21 cellular contexts compared by ENCODE assay signal in the genomic region with DNA sequence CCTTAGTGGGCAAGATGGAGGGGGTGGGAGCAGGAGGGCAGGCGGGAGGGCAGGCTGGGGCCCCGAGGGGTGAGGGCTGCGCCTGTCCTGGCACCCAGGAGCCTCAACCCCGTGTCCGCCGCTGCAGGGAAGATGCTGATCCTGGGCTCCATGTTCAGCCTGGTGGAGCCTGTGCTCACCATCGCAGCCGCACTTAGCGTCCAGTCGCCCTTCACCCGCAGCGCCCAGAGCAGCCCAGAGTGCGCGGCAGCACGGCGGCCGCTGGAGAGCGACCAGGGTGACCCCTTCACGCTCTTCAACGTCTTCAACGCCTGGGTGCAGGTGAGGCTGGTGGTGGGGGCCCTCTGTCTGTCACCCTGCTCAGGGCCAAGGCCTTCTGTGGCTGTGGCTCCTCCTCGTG. TPM values are rescaled to one million over a fixed set of nuclear protein-coding genes. Genes with fewer than 3 reads are reported as not detected.
A peak's percentile ranks its signal among the peaks of the same experiment; 100 is the strongest.
DNase-seq lines count a peak whose midpoint lies in the region; ATAC-seq, FAIRE-seq and TF ChIP-seq lines count a peak whose summit lies in the region.
"Had no signal": no experiment of that assay in that cellular context is flagged by ENCODE, and none has a peak within 500 bp of the region (broad histone marks: within the 10 kb centered on the region; RNA-seq: fewer than 3 reads in every experiment).

No MANE protein-coding gene starts in this region.

- no peak for TF ChIP-seq POLR2A in K562 (conservative IDR thresholded peaks at IDR 0.05)

- H3K4me1 ChIP-seq in K562 (replicated peaks in 1 of 2; ENCODE audit: control insufficient read depth in 2 of 2, insufficient read depth in 2 of 2, low read length in 2 of 2) = peaks cover 0 to 18% of the 10 kb centered on the region in 2 experiments; a peak in 2 of 5 replicates
- H3K4me1 ChIP-seq in osteoblast (ENCODE audit: insufficient read depth, low read length) = peaks cover 9% of the 10 kb centered on the region
- H3K4me1 ChIP-seq: HAP-1 had no signal

- TF ChIP-seq CTCF in K562 (IDR thresholded peaks at IDR 0.05 in 2 of 3, conservative IDR thresholded peaks at IDR 0.05 in 1 of 3; ENCODE audit: insufficient read depth in 2 of 3, low read depth in 1 of 3, low read length in 3 of 3) (no peak), osteoblast (IDR thresholded peaks at IDR 0.05; ENCODE audit: extremely low read depth, low read depth, low read length) (no peak)

- in situ Hi-C loops in K562 (cut with MboI) = no loop called here

- H3K4me2 ChIP-seq in K562 (ENCODE audit: insufficient read depth, low read length) (no peak overlapping the region), osteoblast (ENCODE audit: insufficient read depth, low read length) (no peak overlapping the region)
- H3K4me2 ChIP-seq: GM23338 had no signal

- peaks cover 3% of the 10 kb centered on the region for H3K9me1 ChIP-seq in K562 (ENCODE audit: control insufficient read depth, insufficient read depth, low read length)

- no peak for TF ChIP-seq EP300 in K562 (IDR thresholded peaks at IDR 0.05; ENCODE audit: low read length)

- 91% methylated on average over 17 of the region's 22 CpGs for WGBS in K562 (ENCODE audit: insufficient coverage, low coverage, missing lambda C conversion rate)

- H3K79me2 ChIP-seq in K562 (ENCODE audit: control insufficient read depth, insufficient read depth, low read length) (no peaks in the 10 kb centered on the region), osteoblast (ENCODE audit: insufficient read depth, low read length) (peaks cover 2% of the 10 kb centered on the region)

- DNase-seq in H7 (peak; percentile 32), K562 (ENCODE audit: extremely low read depth in 1 of 4, low spot score in 3 of 4) (no peak), osteoblast (ENCODE audit: insufficient read length, low spot score, missing footprints) (peak; percentile 57), NCI-H2029 (lab: John Stamatoyannopoulos, UW) (no peak)
- DNase-seq: C1 segment of cervical spinal cord; CD4-positive, alpha-beta memory T cell; COR-L47; DMS 273 treated with DMSO at 0.1 percent for 48 hours; DMS53; DND-41; HFFc6 had no signal

- ATAC-seq in K562 = no peak
- ATAC-seq in HG02588 (IDR thresholded peaks at IDR 0.05; ENCODE audit: unreplicated experiment) = no peak
- ATAC-seq in GM19351 (IDR thresholded peaks at IDR 0.05; ENCODE audit: unreplicated experiment) = no peak
- ATAC-seq: GM23338 had no signal

- intact Hi-C loops in K562 (cut with micrococcal nuclease) = no loop called here

- H3K27ac ChIP-seq in K562 (ENCODE audit: extremely low read depth, low read depth, low read length) = no peak overlapping the region
- no peak overlapping the region for H3K27ac ChIP-seq in osteoblast (ENCODE audit: low read depth, low read length)

- H3K4me3 ChIP-seq in H7 (ENCODE audit: insufficient read depth, low read depth, low read length) = no peak overlapping the region
- no peak overlapping the region for H3K4me3 ChIP-seq in K562
- no peak overlapping the region for H3K4me3 ChIP-seq in osteoblast (ENCODE audit: insufficient read depth, low read length)
- H3K4me3 ChIP-seq: GM23338, HAP-1 had no signal

- H3K27me3 ChIP-seq in H7 (ENCODE audit: control insufficient read depth, insufficient read depth, low read length) (no peaks in the 10 kb centered on the region), K562 (ENCODE audit: control insufficient read depth in 2 of 2, insufficient read depth in 2 of 2, low read length in 2 of 2) (no peaks in the 10 kb centered on the region), osteoblast (ENCODE audit: insufficient read depth, low read length) (no peaks in the 10 kb centered on the region)

- POLR2A ChIA-PET in K562 (lab: Yijun Ruan, JAX) = no interaction called here

- BruUV-seq in K562 (replicated peaks; lab: Mats Ljungman, UMichigan) = no TSS peak

- no peak overlapping the region for H2AFZ ChIP-seq in K562 (ENCODE audit: low read depth, low read length)
- no peak overlapping the region for H2AFZ ChIP-seq in osteoblast (ENCODE audit: low read length)
- H2AFZ ChIP-seq: GM23338 had no signal

- H3K9me3 ChIP-seq in K562 (replicated peaks; ENCODE audit: control insufficient read depth, insufficient read depth, low read depth, low read length) (no peaks in the 10 kb centered on the region), osteoblast (ENCODE audit: low read depth, low read length) (no peaks in the 10 kb centered on the region)
- H3K9me3 ChIP-seq: HAP-1 had no signal

- H3K9ac ChIP-seq in K562 (ENCODE audit: insufficient read depth in 1 of 2, low read depth in 2 of 2, low read length in 2 of 2) = no peak overlapping the region

- H4K20me1 ChIP-seq in K562 (replicated peaks; ENCODE audit: control insufficient read depth, insufficient read depth, low read length) (no peaks in the 10 kb centered on the region), osteoblast (ENCODE audit: insufficient read depth, low read length) (peaks cover 6% of the 10 kb centered on the region)

- CTCF ChIA-PET in K562 (lab: Yijun Ruan, JAX; ENCODE audit: low intra/inter-chr PET ratio) = no interaction called here

- TF ChIP-seq RAD21 in K562 (CRISPR knock-in tag; conservative IDR thresholded peaks at IDR 0.05 in 1 of 2, IDR thresholded peaks at IDR 0.05 in 1 of 2) = no peak

- FAIRE-seq in K562 (lab: Jason Lieb, UNC) = no peak
- FAIRE-seq: G401.6, GM12892, GM19239 had no signal

- H3K36me3 ChIP-seq in H7 (replicated peaks; ENCODE audit: control insufficient read depth, insufficient read depth, low read length) (peaks cover 57% of the 10 kb centered on the region), K562 (ENCODE audit: control insufficient read depth, insufficient read depth, low read length) (peaks cover 88% of the 10 kb centered on the region; the same call in 2 of the 3 replicates), osteoblast (ENCODE audit: insufficient read depth, low read length) (peaks cover 48% of the 10 kb centered on the region)

RNA-seq across cellular contexts. Expression of a gene that starts 23.5 kb away (rescaled TPM):
- 34.6 and 40.0 TPM in 2 replicates for total RNA-seq in H7 (2014; rRNA removed; shearing (Covaris generic))
- total RNA-seq in K562 (2011; cell fraction: chromatin; rRNA removed; ENCODE audit: low replicate concordance) = 53.0 and 146 TPM in 2 replicates
- 97.4 and 98.7 TPM in 2 replicates for total RNA-seq in K562 (2011; cell fraction: nucleolus; rRNA removed)
- 51.2 and 61.0 TPM in 2 replicates for total RNA-seq in K562 (2011; cell fraction: nucleoplasm; rRNA removed)
- total RNA-seq in K562 (2014; rRNA removed) = 32.9 and 39.8 TPM in 2 replicates
- 8.7 and 10.8 TPM in 2 replicates for total RNA-seq in K562 (2014; rRNA removed; fragmentation: Illumina TruSeq; extraction: Trizol)
- total RNA-seq in K562 (2015; rRNA removed; fragmentation: Illumina TruSeq; extraction: Trizol) = 15.0 and 15.9 TPM in 2 replicates
- 42.0 and 42.6 TPM in 2 replicates for total RNA-seq in K562 (2021)
- 9.6 and 13.9 TPM in 2 replicates for polyA plus RNA-seq in K562 (2011; rRNA removed)
- polyA plus RNA-seq in K562 (2011; cell fraction: cytosol; rRNA removed) = 8.9 and 22.2 TPM in 2 replicates
- 76.0 and 111 TPM in 2 replicates for polyA plus RNA-seq in K562 (2011; cell fraction: nucleus; rRNA removed)
- 22.3 and 23.7 TPM in 2 replicates for polyA plus RNA-seq in K562 (2012)
- polyA plus RNA-seq in K562 (2014; fragmentation: Illumina TruSeq; extraction: Trizol) = 16.1 and 24.9 TPM in 2 replicates
- polyA plus RNA-seq in K562 (2014; fragmentation: Nextera tagmentation; extraction: Ambion mirVana) = under 1 TPM; 0.36 to 0.41 TPM
- polyA plus RNA-seq in K562 (2014; rRNA removed) = 29.1 and 30.1 TPM in 2 replicates
- polyA minus RNA-seq in K562 (2011; rRNA and poly(A)+ RNA removed) = 7.0 and 11.3 TPM in 2 replicates
- 16.7 and 17.6 TPM in 2 replicates for polyA minus RNA-seq in K562 (2011; cell fraction: cytosol; rRNA and poly(A)+ RNA removed)
- polyA minus RNA-seq in K562 (2011; cell fraction: nucleus; rRNA and poly(A)+ RNA removed) = 30.8 and 33.1 TPM in 2 replicates
- 10.9 and 12.7 TPM in 2 replicates for total RNA-seq in osteoblast

RNA-seq across cellular contexts. Expression of a gene that starts 40.6 kb away (rescaled TPM):
- total RNA-seq in H7 (2014; rRNA removed; shearing (Covaris generic)) = 0.03 TPM in 1 of 2 replicates, not detected in the other
- 0.77 and 1.6 TPM in 2 replicates for total RNA-seq in K562 (2011; cell fraction: chromatin; rRNA removed; ENCODE audit: low replicate concordance)
- 1.2 and 1.4 TPM in 2 replicates for total RNA-seq in K562 (2011; cell fraction: nucleolus; rRNA removed)
- total RNA-seq in K562 (2011; cell fraction: nucleoplasm; rRNA removed) = 0.66 and 0.92 TPM in 2 replicates
- 0.78 and 1.1 TPM in 2 replicates for total RNA-seq in K562 (2014; rRNA removed)
- total RNA-seq in K562 (2014; rRNA removed; fragmentation: Illumina TruSeq; extraction: Trizol) = 0.07 and 0.13 TPM in 2 replicates
- total RNA-seq in K562 (2015; rRNA removed; fragmentation: Illumina TruSeq; extraction: Trizol) = 0.04 and 0.15 TPM in 2 replicates
- total RNA-seq in K562 (2021) = 0.51 and 0.63 TPM in 2 replicates
- polyA plus RNA-seq in K562 (2011; rRNA removed) = 0.15 and 0.21 TPM in 2 replicates
- polyA plus RNA-seq in K562 (2011; cell fraction: cytosol; rRNA removed) = 0.12 and 0.69 TPM in 2 replicates
- 0.74 and 1.5 TPM in 2 replicates for polyA plus RNA-seq in K562 (2011; cell fraction: nucleus; rRNA removed)
- polyA plus RNA-seq in K562 (2012) = 0.22 TPM in 2 replicates
- 0.10 and 0.28 TPM in 2 replicates for polyA plus RNA-seq in K562 (2014; fragmentation: Illumina TruSeq; extraction: Trizol)
- polyA plus RNA-seq in K562 (2014; fragmentation: Nextera tagmentation; extraction: Ambion mirVana) = under 1 TPM; 0.01 to 0.13 TPM
- polyA plus RNA-seq in K562 (2014; rRNA removed) = 0.24 and 0.43 TPM in 2 replicates
- polyA minus RNA-seq in K562 (2011; rRNA and poly(A)+ RNA removed) = 0.06 and 0.53 TPM in 2 replicates
- polyA minus RNA-seq in K562 (2011; cell fraction: cytosol; rRNA and poly(A)+ RNA removed) = 0.19 TPM in 1 of 2 replicates, not detected in the other
- 0.33 and 0.40 TPM in 2 replicates for polyA minus RNA-seq in K562 (2011; cell fraction: nucleus; rRNA and poly(A)+ RNA removed)
- total RNA-seq in osteoblast = 2.5 and 3.5 TPM in 2 replicates
- total RNA-seq: A172, A673 had no signal
- polyA plus RNA-seq: BJ, GM23338 had no signal

RNA-seq across cellular contexts. Expression of a gene that starts 46.7 kb away (rescaled TPM):
- 87.0 and 134 TPM in 2 replicates for total RNA-seq in H7 (2014; rRNA removed; shearing (Covaris generic))
- 4.0 and 10.9 TPM in 2 replicates for total RNA-seq in K562 (2011; cell fraction: chromatin; rRNA removed; ENCODE audit: low replicate concordance)
- total RNA-seq in K562 (2011; cell fraction: nucleolus; rRNA removed) = 3.2 and 4.7 TPM in 2 replicates
- total RNA-seq in K562 (2011; cell fraction: nucleoplasm; rRNA removed) = 5.1 and 13.7 TPM in 2 replicates
- total RNA-seq in K562 (2014; rRNA removed) (0.18 and 0.33 TPM in 2 replicates), K562 (2014; rRNA removed; fragmentation: Illumina TruSeq; extraction: Trizol) (0.32 and 0.36 TPM in 2 replicates), K562 (2015; rRNA removed; fragmentation: Illumina TruSeq; extraction: Trizol) (0.11 and 0.19 TPM in 2 replicates), K562 (2021) (0.67 and 0.71 TPM in 2 replicates), osteoblast (8.3 and 19.7 TPM in 2 replicates)
- polyA plus RNA-seq in K562 (2011; rRNA removed) (0.21 and 0.80 TPM in 2 replicates), K562 (2014; fragmentation: Illumina TruSeq; extraction: Trizol) (0.28 and 0.46 TPM in 2 replicates), K562 (2014; fragmentation: Nextera tagmentation; extraction: Ambion mirVana) (under 1 TPM in 1 of 2 experiments, not detected in 1; 0.06 TPM), K562 (2014; rRNA removed) (0.74 and 0.80 TPM in 2 replicates)
- 0.63 and 1.7 TPM in 2 replicates for polyA plus RNA-seq in K562 (2011; cell fraction: cytosol; rRNA removed)
- polyA plus RNA-seq in K562 (2011; cell fraction: nucleus; rRNA removed) = 1.5 and 2.5 TPM in 2 replicates
- 0.57 and 2.9 TPM in 2 replicates for polyA plus RNA-seq in K562 (2012)
- 0.60 and 0.66 TPM in 2 replicates for polyA minus RNA-seq in K562 (2011; rRNA and poly(A)+ RNA removed)
- 1.0 and 1.5 TPM in 2 replicates for polyA minus RNA-seq in K562 (2011; cell fraction: cytosol; rRNA and poly(A)+ RNA removed)
- 0.94 and 2.4 TPM in 2 replicates for polyA minus RNA-seq in K562 (2011; cell fraction: nucleus; rRNA and poly(A)+ RNA removed)

Comparison
In these comparisons a context has a peak if more than half of its experiments do, and no peak if none do; other contexts are left out.
1. DNase-seq: peak in H7 (single experiment) and osteoblast (single experiment); none in K562 (0 of 4) and NCI-H2029 (single experiment).